8 cellular contexts compared by ENCODE assay signal in the genomic region with DNA sequence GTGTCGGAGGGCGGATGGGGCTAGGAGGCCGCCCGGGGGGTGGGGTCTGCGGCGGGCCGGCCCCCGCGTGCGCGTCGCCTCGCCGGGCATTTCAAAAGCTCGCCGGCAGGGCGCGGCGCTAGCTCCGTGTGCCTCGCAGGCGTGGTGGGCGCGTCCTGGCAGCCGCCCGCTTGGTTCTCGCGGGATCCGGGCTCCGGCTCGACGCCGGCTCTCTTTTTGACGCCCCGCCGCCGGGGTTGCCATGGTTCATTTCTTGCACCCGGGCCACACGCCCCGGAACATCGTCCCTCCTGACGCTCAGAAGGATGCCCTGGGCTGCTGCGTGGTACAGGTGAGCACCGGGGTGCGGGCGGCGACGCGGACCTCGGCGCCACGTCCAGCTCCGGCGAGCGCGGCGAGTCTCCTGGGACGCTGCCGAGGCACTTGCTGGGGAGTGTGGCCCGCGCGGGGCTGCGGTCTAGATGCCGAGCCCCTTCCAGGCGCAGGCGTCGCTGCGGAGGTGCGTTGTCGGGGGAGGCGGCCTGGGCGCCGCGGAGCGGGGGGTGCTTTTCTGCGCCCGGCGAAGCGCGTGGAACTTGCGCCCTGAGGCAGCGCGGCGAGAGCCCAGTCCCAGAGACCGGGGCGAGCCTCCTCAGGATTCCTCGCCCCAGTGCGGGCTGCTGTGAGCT. TPM values are rescaled to one million over a fixed set of nuclear protein-coding genes. Genes with fewer than 3 reads are reported as not detected.
DNase-seq lines count a peak whose midpoint lies in the region; ATAC-seq, FAIRE-seq and TF ChIP-seq lines count a peak whose summit lies in the region.

A gene (plus strand): TSS at position 118 of the 668 bp plus-strand sequence. CDS start 124 bp downstream, at position 242.

- no peak for TF ChIP-seq RAD21 in A549 (conservative IDR thresholded peaks at IDR 0.05 in 1 of 2, IDR thresholded peaks at IDR 0.05 in 1 of 2)

- no peak for TF ChIP-seq CTCF in A549 (IDR thresholded peaks at IDR 0.05)
- peak; percentile 62 for TF ChIP-seq CTCF in neural crest cell (conservative IDR thresholded peaks at IDR 0.05)

- peak; percentile 93 to 96 for ATAC-seq in A549
- peak; percentile 84 for ATAC-seq in GM18867 (IDR thresholded peaks at IDR 0.05; ENCODE audit: unreplicated experiment)
- peak; percentile 84 for ATAC-seq in HG03135 (IDR thresholded peaks at IDR 0.05; ENCODE audit: unreplicated experiment)

- H3K9me3 Mint-ChIP-seq in neural crest cell: no peaks in the 10 kb centered on the region

- no peak for FAIRE-seq in A549 (lab: Jason Lieb, UNC)

- H3K9me3 ChIP-seq in A549 (no peaks in the 10 kb centered on the region), esophagus (ENCODE audit: control insufficient read depth in 2 of 2, insufficient read depth in 1 of 2, low read depth in 1 of 2, low read length in 1 of 2) (peaks cover 0 to 2% of the 10 kb centered on the region in 2 donors), subcutaneous abdominal adipose tissue (ENCODE audit: control insufficient read depth in 5 of 5, low read length in 5 of 5) (no peaks in the 10 kb centered on the region)

- H3K4me3 ChIP-seq in A549 (peak within 1 kb of the TSS; percentile 91), esophagus (ENCODE audit: low read depth in 1 of 2, low read length in 2 of 2) (peak within 1 kb of the TSS; percentile 49 to 61), subcutaneous abdominal adipose tissue (ENCODE audit: low read depth in 1 of 5, low read length in 5 of 5) (peak within 1 kb of the TSS in 4 of 5 donors; percentile 57 to 68 (median 62))

- POLR2A ChIA-PET in A549 (lab: Yijun Ruan, JAX): interaction anchor here (0.6 to 1.5 kb wide), 8 partner anchors 9 to 439 kb away, joined by 3 to 5 read pairs (median 4); a partner anchor contains a TSS

- peaks cover 4% of the 10 kb centered on the region for H3K4me1 Mint-ChIP-seq in neural crest cell

- TF ChIP-seq EP300 in A549 (IDR thresholded peaks at IDR 0.05): no peak

- H3K36me3 ChIP-seq in esophagus (ENCODE audit: control insufficient read depth in 2 of 2, insufficient read depth in 2 of 2, low read length in 1 of 2): no peaks in the 10 kb centered on the region
- H3K36me3 ChIP-seq in subcutaneous abdominal adipose tissue (ENCODE audit: control insufficient read depth in 5 of 5, insufficient read depth in 5 of 5, low read length in 5 of 5): no peaks in the 10 kb centered on the region

- peaks cover 59% of the 10 kb centered on the region for H3K27me3 Mint-ChIP-seq in neural crest cell (ENCODE audit: low read depth)

- no peak within 1 kb of the TSS for H3K9ac ChIP-seq in subcutaneous abdominal adipose tissue (ENCODE audit: low read length in 5 of 5)

- under 1% methylated on average over 22 of the region's 88 CpGs for WGBS in A549 (ENCODE audit: missing lambda C conversion rate)
- 3 to 4% methylated on average over 82 to 88 of the region's 88 CpGs for WGBS in esophagus, 2 donors

- DNase-seq in A549 (ENCODE audit: low read depth in 1 of 2, low spot score in 1 of 2): peak; percentile 61 to 91
- peak; percentile 63 for DNase-seq in NCI-H510A treated with DMSO at 0.1 percent for 48 hours (lab: John Stamatoyannopoulos, UW)
- DNase-seq in activated CD8-positive, alpha-beta memory T cell treated with anti-CD3 and anti-CD28 coated beads, Interleukin-2, amount 50 U/mL, for 4 hours: peak; percentile 62
- peak; percentile 59 for DNase-seq in neural crest cell (ENCODE audit: low read depth, low spot score)

- CTCF ChIA-PET in A549 (lab: Yijun Ruan, JAX): interaction anchor here (0.8 to 1.8 kb wide), 8 partner anchors 14 to 334 kb away, joined by 3 to 5 read pairs (median 3); no protein-coding TSS in a partner anchor

- no peak; the same call in none of the 2 replicates for TF ChIP-seq POLR2A in A549 (IDR thresholded peaks at IDR 0.05; ENCODE audit: low read length)

- H3K4me2 ChIP-seq in A549: peak within 1 kb of the TSS; percentile 83

- H3K36me3 Mint-ChIP-seq in neural crest cell (ENCODE audit: low read depth): no peaks in the 10 kb centered on the region

- H3K4me1 ChIP-seq in A549: peaks cover 4% of the 10 kb centered on the region; the same call in 1 of the 3 replicates
- H3K4me1 ChIP-seq in esophagus (ENCODE audit: control insufficient read depth in 2 of 2, insufficient read depth in 2 of 2, low read length in 1 of 2): peaks cover 8 to 9% of the 10 kb centered on the region in 2 donors
- H3K4me1 ChIP-seq in subcutaneous abdominal adipose tissue (ENCODE audit: control insufficient read depth in 5 of 5, insufficient read depth in 5 of 5, low read length in 5 of 5): peaks cover 0 to 16% (median 13%) of the 10 kb centered on the region in 5 donors

- H3K27me3 ChIP-seq in esophagus (ENCODE audit: control insufficient read depth in 1 of 2, insufficient read depth in 2 of 2, low read length in 2 of 2) (peaks cover 0 to 9% of the 10 kb centered on the region in 2 donors), subcutaneous abdominal adipose tissue (ENCODE audit: control insufficient read depth in 5 of 5, insufficient read depth in 4 of 5, low read length in 5 of 5) (peaks cover 0 to 15% (median 4%) of the 10 kb centered on the region in 5 donors)

- H3K27ac ChIP-seq in A549 (peak within 1 kb of the TSS; percentile 82 to 96), esophagus (ENCODE audit: low read depth in 2 of 2, low read length in 1 of 2) (no peak within 1 kb of the TSS), subcutaneous abdominal adipose tissue (ENCODE audit: low read depth, low read length) (no peak within 1 kb of the TSS)

- H3K4me3 Mint-ChIP-seq in neural crest cell: peak within 1 kb of the TSS; percentile 74

- no peak within 1 kb of the TSS for H3K27ac Mint-ChIP-seq in neural crest cell (ENCODE audit: unreplicated experiment)

TF ChIP-seq in A549, 52 proteins besides CTCF, POLR2A, EP300 and RAD21 (continues in another document):
- TF ChIP-seq, protein P1, sequence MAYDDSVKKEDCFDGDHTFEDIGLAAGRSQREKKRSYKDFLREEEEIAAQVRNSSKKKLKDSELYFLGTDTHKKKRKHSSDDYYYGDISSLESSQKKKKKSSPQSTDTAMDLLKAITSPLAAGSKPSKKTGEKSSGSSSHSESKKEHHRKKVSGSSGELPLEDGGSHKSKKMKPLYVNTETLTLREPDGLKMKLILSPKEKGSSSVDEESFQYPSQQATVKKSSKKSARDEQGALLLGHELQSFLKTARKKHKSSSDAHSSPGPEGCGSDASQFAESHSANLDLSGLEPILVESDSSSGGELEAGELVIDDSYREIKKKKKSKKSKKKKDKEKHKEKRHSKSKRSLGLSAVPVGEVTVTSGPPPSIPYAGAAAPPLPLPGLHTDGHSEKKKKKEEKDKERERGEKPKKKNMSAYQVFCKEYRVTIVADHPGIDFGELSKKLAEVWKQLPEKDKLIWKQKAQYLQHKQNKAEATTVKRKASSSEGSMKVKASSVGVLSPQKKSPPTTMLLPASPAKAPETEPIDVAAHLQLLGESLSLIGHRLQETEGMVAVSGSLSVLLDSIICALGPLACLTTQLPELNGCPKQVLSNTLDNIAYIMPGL (CRISPR knock-in tag; IDR thresholded peaks at IDR 0.05; ENCODE audit: borderline replicate concordance): no peak
- TF ChIP-seq BHLHE40 (IDR thresholded peaks at IDR 0.05; ENCODE audit: low read depth, low read length) (peak; percentile 46), POLR2AphosphoS2 (conservative IDR thresholded peaks at IDR 0.05; ENCODE audit: low read length) (no peak), CHD2 (IDR thresholded peaks at IDR 0.05; ENCODE audit: low read length, partially characterized antibody) (peak; percentile 95), GATA3 (IDR thresholded peaks at IDR 0.05; ENCODE audit: borderline replicate concordance) (0 out of 2 replicates have a peak, but pooled peaks have one; percentile 19), MAFK (IDR thresholded peaks at IDR 0.05; ENCODE audit: partially characterized antibody) (no peak)
- TF ChIP-seq, protein P2, sequence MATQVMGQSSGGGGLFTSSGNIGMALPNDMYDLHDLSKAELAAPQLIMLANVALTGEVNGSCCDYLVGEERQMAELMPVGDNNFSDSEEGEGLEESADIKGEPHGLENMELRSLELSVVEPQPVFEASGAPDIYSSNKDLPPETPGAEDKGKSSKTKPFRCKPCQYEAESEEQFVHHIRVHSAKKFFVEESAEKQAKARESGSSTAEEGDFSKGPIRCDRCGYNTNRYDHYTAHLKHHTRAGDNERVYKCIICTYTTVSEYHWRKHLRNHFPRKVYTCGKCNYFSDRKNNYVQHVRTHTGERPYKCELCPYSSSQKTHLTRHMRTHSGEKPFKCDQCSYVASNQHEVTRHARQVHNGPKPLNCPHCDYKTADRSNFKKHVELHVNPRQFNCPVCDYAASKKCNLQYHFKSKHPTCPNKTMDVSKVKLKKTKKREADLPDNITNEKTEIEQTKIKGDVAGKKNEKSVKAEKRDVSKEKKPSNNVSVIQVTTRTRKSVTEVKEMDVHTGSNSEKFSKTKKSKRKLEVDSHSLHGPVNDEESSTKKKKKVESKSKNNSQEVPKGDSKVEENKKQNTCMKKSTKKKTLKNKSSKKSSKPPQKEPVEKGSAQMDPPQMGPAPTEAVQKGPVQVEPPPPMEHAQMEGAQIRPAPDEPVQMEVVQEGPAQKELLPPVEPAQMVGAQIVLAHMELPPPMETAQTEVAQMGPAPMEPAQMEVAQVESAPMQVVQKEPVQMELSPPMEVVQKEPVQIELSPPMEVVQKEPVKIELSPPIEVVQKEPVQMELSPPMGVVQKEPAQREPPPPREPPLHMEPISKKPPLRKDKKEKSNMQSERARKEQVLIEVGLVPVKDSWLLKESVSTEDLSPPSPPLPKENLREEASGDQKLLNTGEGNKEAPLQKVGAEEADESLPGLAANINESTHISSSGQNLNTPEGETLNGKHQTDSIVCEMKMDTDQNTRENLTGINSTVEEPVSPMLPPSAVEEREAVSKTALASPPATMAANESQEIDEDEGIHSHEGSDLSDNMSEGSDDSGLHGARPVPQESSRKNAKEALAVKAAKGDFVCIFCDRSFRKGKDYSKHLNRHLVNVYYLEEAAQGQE (IDR thresholded peaks at IDR 0.05): peak; percentile 97
- TF ChIP-seq, protein P3, sequence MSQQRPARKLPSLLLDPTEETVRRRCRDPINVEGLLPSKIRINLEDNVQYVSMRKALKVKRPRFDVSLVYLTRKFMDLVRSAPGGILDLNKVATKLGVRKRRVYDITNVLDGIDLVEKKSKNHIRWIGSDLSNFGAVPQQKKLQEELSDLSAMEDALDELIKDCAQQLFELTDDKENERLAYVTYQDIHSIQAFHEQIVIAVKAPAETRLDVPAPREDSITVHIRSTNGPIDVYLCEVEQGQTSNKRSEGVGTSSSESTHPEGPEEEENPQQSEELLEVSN (IDR thresholded peaks at IDR 0.05; ENCODE audit: borderline replicate concordance, low read depth): peak; percentile 97

RNA-seq across cellular contexts. Expression of the gene that starts here (rescaled TPM):
- 4.8 and 5.4 TPM in 2 replicates for polyA plus RNA-seq in A549 (2011; rRNA removed)
- polyA plus RNA-seq in A549 (2012; cell fraction: cytosol; rRNA removed): 1.6 and 2.2 TPM in 2 replicates
- 3.3 and 4.3 TPM in 2 replicates for polyA plus RNA-seq in A549 (2012; cell fraction: nucleus; rRNA removed)
- 2.6 to 3.2 TPM (median 3.0 TPM) in 3 replicates for polyA plus RNA-seq in A549 (2017; fragmentation: RNase III; extraction: RNeasy Plus Mini Kit Qiagen cat#74134 plus additional on column Dnase treatment)
- polyA minus RNA-seq in A549 (2011; rRNA and poly(A)+ RNA removed): 7.9 and 8.1 TPM in 2 replicates
- polyA plus RNA-seq in esophagus: under 1 TPM; 0.51 to 0.79 TPM
- 0.14 and 0.19 TPM in 2 replicates for total RNA-seq in neural crest cell

Comparison
In these comparisons a context has a peak if more than half of its experiments do, and no peak if none do; other contexts are left out.
1. Peak in DNase-seq in neural crest cell; RNA of the gene not detected or under 1 TPM.
2. H3K27ac ChIP-seq: peak in A549 (2 of 2); none in esophagus (0 of 2) and subcutaneous abdominal adipose tissue (single experiment).
3. Peak in every context shown above with its lines, with median percentiles within 50 percentile points of each other: ATAC-seq, DNase-seq and H3K4me3 ChIP-seq.